In the genomic region with DNA sequence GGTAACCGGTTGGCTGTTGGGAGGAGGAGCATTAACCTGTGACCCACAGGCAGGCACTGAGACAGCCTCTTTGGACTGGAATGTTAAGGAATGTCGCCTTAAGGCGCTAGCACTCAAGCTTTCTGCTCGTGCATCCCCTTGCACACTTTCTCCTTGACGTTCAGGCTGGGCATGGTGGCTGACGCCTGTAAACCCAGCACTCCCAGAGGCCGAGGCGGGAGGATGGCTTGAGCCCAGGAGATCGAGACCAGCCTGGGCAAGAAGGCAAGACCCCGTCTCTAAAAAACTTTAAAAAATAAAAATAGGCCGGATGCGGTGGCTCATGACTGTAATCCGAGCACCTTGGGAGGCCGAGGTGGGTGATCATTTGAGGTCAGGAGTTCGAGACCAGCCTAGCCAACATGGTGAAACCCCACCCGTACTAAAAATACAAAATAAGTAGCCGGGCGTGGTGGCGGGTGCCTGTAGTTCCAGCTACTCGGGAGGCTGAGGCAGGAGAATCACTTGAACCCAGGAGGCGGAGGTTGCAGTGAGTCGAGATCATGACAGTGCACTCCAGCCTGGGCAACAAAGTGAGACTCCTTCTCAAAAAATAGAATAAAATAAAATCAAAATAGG, we compare ENCODE assay signal across 9 cellular contexts. TPM values are rescaled to one million over a fixed set of nuclear protein-coding genes. Genes with fewer than 3 reads are reported as not detected.
A peak's percentile ranks its signal among the peaks of the same experiment; 100 is the strongest.
DNase-seq lines count a peak whose midpoint lies in the region; ATAC-seq, FAIRE-seq and TF ChIP-seq lines count a peak whose summit lies in the region.
"Had no signal": no experiment of that assay in that cellular context is flagged by ENCODE, and none has a peak within 500 bp of the region (broad histone marks: within the 10 kb centered on the region; RNA-seq: fewer than 3 reads in every experiment).

No MANE protein-coding gene starts in this region.

- H3K79me2 ChIP-seq in OCI-LY1 (ENCODE audit: insufficient read depth, low read length) = peaks cover 90% of the 10 kb centered on the region

- no peak for FAIRE-seq in GM12891 (lab: Jason Lieb, UNC)
- FAIRE-seq: RCC 7860 had no signal

- peaks cover 45% of the 10 kb centered on the region for H3K36me3 ChIP-seq in OCI-LY1 (ENCODE audit: insufficient read depth, low read length)
- peaks cover 0 to 21% (median 10%) of the 10 kb centered on the region in 4 donors for H3K36me3 ChIP-seq in esophagus muscularis mucosa
- peaks cover 0 to 27% of the 10 kb centered on the region in 2 donors for H3K36me3 ChIP-seq in psoas muscle (ENCODE audit: insufficient read depth in 1 of 2, low read depth in 1 of 2)

- no peaks in the 10 kb centered on the region for H3K9me2 ChIP-seq in OCI-LY1 (ENCODE audit: low read depth, low read length)

- no peak for TF ChIP-seq EP300 in esophagus muscularis mucosa (IDR thresholded peaks at IDR 0.05)

- H2AFZ ChIP-seq in OCI-LY1 (ENCODE audit: low read length) = no peak overlapping the region

- H3K27ac ChIP-seq in OCI-LY1 (ENCODE audit: low read depth, low read length, poor library complexity, severe bottlenecking) (no peak overlapping the region), esophagus muscularis mucosa (replicated peaks in 1 of 4) (peak overlapping the region in 1 of 4 donors; percentile 3), psoas muscle (no peak overlapping the region)

- 89% methylated on average over 22 of the region's 22 CpGs for WGBS in esophagus muscularis mucosa
- 81 to 83% (median 83%) methylated on average over 22 of the region's 22 CpGs for WGBS in psoas muscle, 3 donors

- intact Hi-C loops in esophagus muscularis mucosa (cut with DNase I) (loop anchor here (10.0 kb wide), 1 partner anchor 281 kb away; no protein-coding TSS in a partner anchor), psoas muscle (cut with DNase I) (loop anchor here (5.0 to 10.0 kb wide), 2 partner anchors 34 to 131 kb away; a partner anchor contains a TSS)

- TF ChIP-seq CTCF in OCI-LY1 (IDR thresholded peaks at IDR 0.05; ENCODE audit: low read length) = no peak
- TF ChIP-seq CTCF in esophagus muscularis mucosa (IDR thresholded peaks at IDR 0.05) = no peak
- no peak for TF ChIP-seq CTCF in psoas muscle (IDR thresholded peaks at IDR 0.05)

- peak; percentile 90 for DNase-seq in ELF-1 (ENCODE audit: low read depth, low spot score)
- no peak for DNase-seq in esophagus muscularis mucosa (ENCODE audit: extremely low spot score)
- no peak for DNase-seq in psoas muscle
- DNase-seq in GDM1 (lab: John Stamatoyannopoulos, UW) = no peak
- DNase-seq in globus pallidus (ENCODE audit: low spot score) = no peak
- DNase-seq in GM12891 (ENCODE audit: insufficient read length, low spot score) = no peak
- no peak for DNase-seq in activated effector memory CD4-positive, alpha-beta T cell treated with anti-CD3 and anti-CD28 coated beads, Interleukin-2, amount 50 U/mL, for 16 hours

- peak overlapping the region; percentile 97 for H3K4me3 ChIP-seq in OCI-LY1 (ENCODE audit: low read depth, low read length, poor library complexity, severe bottlenecking)
- H3K4me3 ChIP-seq in esophagus muscularis mucosa = peak overlapping the region; percentile 88 to 91 (median 90)
- H3K4me3 ChIP-seq in psoas muscle = peak overlapping the region; percentile 93

- H3F3A ChIP-seq in OCI-LY1 (ENCODE audit: insufficient read depth, low read length) = no peaks in the 10 kb centered on the region

- no peak for TF ChIP-seq POLR2A in esophagus muscularis mucosa (IDR thresholded peaks at IDR 0.05; ENCODE audit: low read depth)
- no peak for TF ChIP-seq POLR2A in GM12891 (IDR thresholded peaks at IDR 0.05; ENCODE audit: low read depth, low read length)

- H3K4me1 ChIP-seq in OCI-LY1 (ENCODE audit: insufficient read depth, low read length, severe bottlenecking) (peaks cover 46% of the 10 kb centered on the region), esophagus muscularis mucosa (peaks cover 44 to 77% (median 64%) of the 10 kb centered on the region in 4 donors), psoas muscle (peaks cover 45% of the 10 kb centered on the region)

- peak overlapping the region; percentile 98 for H3K4me2 ChIP-seq in OCI-LY1 (ENCODE audit: low read length)

- H3K27me3 ChIP-seq in OCI-LY1 (ENCODE audit: insufficient read depth, low read length) (no peaks in the 10 kb centered on the region), esophagus muscularis mucosa (no peaks in the 10 kb centered on the region), psoas muscle (ENCODE audit: insufficient read depth in 3 of 3, low read length in 2 of 3) (no peaks in the 10 kb centered on the region)

- no peak overlapping the region; the same call in 1 of the 2 replicates for H3K9ac ChIP-seq in OCI-LY1 (ENCODE audit: low read length)

- H4K20me1 ChIP-seq in OCI-LY1 (ENCODE audit: insufficient read depth, low read length) = no peaks in the 10 kb centered on the region

- no peaks in the 10 kb centered on the region for H3K9me3 ChIP-seq in OCI-LY1 (ENCODE audit: low read length)
- no peaks in the 10 kb centered on the region for H3K9me3 ChIP-seq in esophagus muscularis mucosa
- no peaks in the 10 kb centered on the region for H3K9me3 ChIP-seq in psoas muscle

- no peak for ATAC-seq in psoas muscle

TF ChIP-seq in GM12891, 5 proteins besides CTCF, POLR2A, EP300 and RAD21:
- TF ChIP-seq POLR2AphosphoS5 (IDR thresholded peaks at IDR 0.05; ENCODE audit: low read depth, low read length) (no peak), TAF1 (IDR thresholded peaks at IDR 0.05; ENCODE audit: low read depth, low read length) (no peak), PAX5 (IDR thresholded peaks at IDR 0.05; ENCODE audit: insufficient read depth, low read length, severe bottlenecking) (no peak)

RNA-seq across cellular contexts. Expression of a gene that starts 1.9 kb away (rescaled TPM):
- total RNA-seq in esophagus muscularis mucosa (10 to 100 TPM; 22.4 to 30.1 (median 25.6) TPM), psoas muscle (10 to 100 TPM; 12.8 to 14.9 (median 14.3) TPM)
- 10 to 100 TPM in 2 of 3 donors, 1 to 10 TPM in 1; 7.3 to 15.9 (median 14.2) TPM for polyA plus RNA-seq in psoas muscle
- 23.0 TPM for polyA plus RNA-seq in GM12891 (2012; ENCODE audit: low read depth, missing spikeins)

RNA-seq across cellular contexts. Expression of a gene that starts 9.8 kb away (rescaled TPM):
- total RNA-seq in esophagus muscularis mucosa (10 to 100 TPM; 48.9 to 61.6 (median 55.7) TPM), psoas muscle (10 to 100 TPM; 23.0 to 32.4 (median 27.9) TPM)
- polyA plus RNA-seq in psoas muscle = 10 to 100 TPM in 2 of 3 donors, 1 to 10 TPM in 1; 10.0 to 23.9 (median 12.7) TPM
- polyA plus RNA-seq in GM12891 (2012; ENCODE audit: low read depth, missing spikeins) = 29.5 TPM

RNA-seq across cellular contexts. Expression of a gene that starts 16.4 kb away (rescaled TPM):
- total RNA-seq in esophagus muscularis mucosa (1 to 10 TPM; 2.2 to 5.2 (median 2.7) TPM), psoas muscle (1 to 10 TPM in 1 of 4 donors, under 1 TPM in 3; 0.32 to 1.0 (median 0.92) TPM)
- polyA plus RNA-seq in psoas muscle = under 1 TPM; 0.59 to 0.88 (median 0.69) TPM
- polyA plus RNA-seq in GM12891 (2012; ENCODE audit: low read depth, missing spikeins) = 33.7 TPM
